Comparison of ENCODE assay signal across 2 cellular contexts in the genomic region with DNA sequence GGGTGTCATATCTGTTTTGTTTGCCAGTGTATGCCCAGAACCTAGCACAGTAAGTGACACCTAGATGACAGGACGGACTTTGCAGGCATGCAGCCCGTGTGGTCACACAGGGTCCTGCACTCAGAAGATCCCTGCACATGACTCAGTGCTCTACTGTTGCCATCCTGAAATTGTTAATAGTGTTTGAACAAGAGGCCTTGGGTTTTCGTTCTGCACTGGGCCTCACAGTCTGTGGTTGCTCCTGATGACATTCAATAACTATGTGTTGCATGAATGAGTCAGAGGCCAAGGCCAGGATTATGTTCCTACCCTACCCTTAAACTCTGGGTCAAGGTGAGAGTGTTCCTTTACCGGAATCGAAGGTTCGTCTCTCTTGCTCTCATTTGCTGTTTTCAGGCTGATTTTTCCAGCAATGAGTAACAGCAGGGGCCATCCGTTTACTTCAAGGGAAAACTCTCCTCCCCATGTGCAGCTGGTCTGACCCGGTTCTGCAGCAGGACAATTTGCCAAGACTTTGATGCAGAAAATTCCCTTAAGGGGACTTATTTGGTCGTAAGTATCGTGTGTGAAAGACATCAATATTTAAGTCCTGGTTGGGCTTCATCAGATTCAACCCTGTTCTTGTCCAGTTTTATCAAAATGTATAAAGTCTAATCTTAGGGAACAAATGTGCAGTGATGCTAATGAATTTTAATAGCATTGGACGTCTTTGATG.
TF ChIP-seq lines count a peak whose summit lies in the region.

No MANE protein-coding gene starts in this region.

TF ChIP-seq in IMR-90, 13 proteins besides CTCF, POLR2A, EP300 and RAD21:
- no peak for TF ChIP-seq MAFK (IDR thresholded peaks at IDR 0.05; ENCODE audit: low read depth, low read length)
- no peak for TF ChIP-seq SMC3 (IDR thresholded peaks at IDR 0.05; ENCODE audit: low read depth, low read length)
- TF ChIP-seq MXI1 (IDR thresholded peaks at IDR 0.05; ENCODE audit: borderline replicate concordance, low read depth, low read length): no peak
- no peak for TF ChIP-seq BHLHE40 (IDR thresholded peaks at IDR 0.05; ENCODE audit: low read depth, low read length)
- TF ChIP-seq MAZ (IDR thresholded peaks at IDR 0.05; ENCODE audit: borderline replicate concordance, low read depth, low read length): no peak
- no peak for TF ChIP-seq RCOR1 (IDR thresholded peaks at IDR 0.05; ENCODE audit: insufficient replicate concordance, low read length)
- TF ChIP-seq CEBPB (IDR thresholded peaks at IDR 0.05; ENCODE audit: low read depth, low read length): no peak
- TF ChIP-seq NFE2L2 (IDR thresholded peaks at IDR 0.05; ENCODE audit: low read depth, low read length): no peak
- TF ChIP-seq, protein P1, sequence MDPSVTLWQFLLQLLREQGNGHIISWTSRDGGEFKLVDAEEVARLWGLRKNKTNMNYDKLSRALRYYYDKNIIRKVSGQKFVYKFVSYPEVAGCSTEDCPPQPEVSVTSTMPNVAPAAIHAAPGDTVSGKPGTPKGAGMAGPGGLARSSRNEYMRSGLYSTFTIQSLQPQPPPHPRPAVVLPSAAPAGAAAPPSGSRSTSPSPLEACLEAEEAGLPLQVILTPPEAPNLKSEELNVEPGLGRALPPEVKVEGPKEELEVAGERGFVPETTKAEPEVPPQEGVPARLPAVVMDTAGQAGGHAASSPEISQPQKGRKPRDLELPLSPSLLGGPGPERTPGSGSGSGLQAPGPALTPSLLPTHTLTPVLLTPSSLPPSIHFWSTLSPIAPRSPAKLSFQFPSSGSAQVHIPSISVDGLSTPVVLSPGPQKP (IDR thresholded peaks at IDR 0.05; ENCODE audit: borderline replicate concordance, low read depth, low read length): no peak
- no peak for TF ChIP-seq CHD1 (IDR thresholded peaks at IDR 0.05; ENCODE audit: low read depth, low read length)
- TF ChIP-seq, protein P2, sequence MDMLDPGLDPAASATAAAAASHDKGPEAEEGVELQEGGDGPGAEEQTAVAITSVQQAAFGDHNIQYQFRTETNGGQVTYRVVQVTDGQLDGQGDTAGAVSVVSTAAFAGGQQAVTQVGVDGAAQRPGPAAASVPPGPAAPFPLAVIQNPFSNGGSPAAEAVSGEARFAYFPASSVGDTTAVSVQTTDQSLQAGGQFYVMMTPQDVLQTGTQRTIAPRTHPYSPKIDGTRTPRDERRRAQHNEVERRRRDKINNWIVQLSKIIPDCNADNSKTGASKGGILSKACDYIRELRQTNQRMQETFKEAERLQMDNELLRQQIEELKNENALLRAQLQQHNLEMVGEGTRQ (IDR thresholded peaks at IDR 0.05; ENCODE audit: low read depth, low read length): no peak
- no peak for TF ChIP-seq RFX5 (IDR thresholded peaks at IDR 0.05; ENCODE audit: low read depth, low read length)
- no peak for TF ChIP-seq FOS (IDR thresholded peaks at IDR 0.05; ENCODE audit: low read depth, low read length)

TF ChIP-seq in K562, 482 proteins besides CTCF, POLR2A, EP300 and RAD21:
- TF ChIP-seq SMARCB1 (IDR thresholded peaks at IDR 0.05; ENCODE audit: insufficient read length, low read depth) (no peak), EWSR1 (IDR thresholded peaks at IDR 0.05; ENCODE audit: borderline replicate concordance, low read depth, partially characterized antibody) (peak; percentile 64), KLF1 (tag; IDR thresholded peaks at IDR 0.05) (no peak), ZBTB1 (CRISPR knock-in tag; IDR thresholded peaks at IDR 0.05; ENCODE audit: borderline replicate concordance, low read depth) (no peak), NELFE (IDR thresholded peaks at IDR 0.05; ENCODE audit: insufficient read depth, insufficient read length) (no peak)
- TF ChIP-seq, protein P3, sequence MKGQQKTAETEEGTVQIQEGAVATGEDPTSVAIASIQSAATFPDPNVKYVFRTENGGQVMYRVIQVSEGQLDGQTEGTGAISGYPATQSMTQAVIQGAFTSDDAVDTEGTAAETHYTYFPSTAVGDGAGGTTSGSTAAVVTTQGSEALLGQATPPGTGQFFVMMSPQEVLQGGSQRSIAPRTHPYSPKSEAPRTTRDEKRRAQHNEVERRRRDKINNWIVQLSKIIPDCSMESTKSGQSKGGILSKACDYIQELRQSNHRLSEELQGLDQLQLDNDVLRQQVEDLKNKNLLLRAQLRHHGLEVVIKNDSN (CRISPR knock-in tag; IDR thresholded peaks at IDR 0.05): 0 out of 2 replicates have a peak, but pooled peaks have one; percentile 9
- TF ChIP-seq, protein P4, sequence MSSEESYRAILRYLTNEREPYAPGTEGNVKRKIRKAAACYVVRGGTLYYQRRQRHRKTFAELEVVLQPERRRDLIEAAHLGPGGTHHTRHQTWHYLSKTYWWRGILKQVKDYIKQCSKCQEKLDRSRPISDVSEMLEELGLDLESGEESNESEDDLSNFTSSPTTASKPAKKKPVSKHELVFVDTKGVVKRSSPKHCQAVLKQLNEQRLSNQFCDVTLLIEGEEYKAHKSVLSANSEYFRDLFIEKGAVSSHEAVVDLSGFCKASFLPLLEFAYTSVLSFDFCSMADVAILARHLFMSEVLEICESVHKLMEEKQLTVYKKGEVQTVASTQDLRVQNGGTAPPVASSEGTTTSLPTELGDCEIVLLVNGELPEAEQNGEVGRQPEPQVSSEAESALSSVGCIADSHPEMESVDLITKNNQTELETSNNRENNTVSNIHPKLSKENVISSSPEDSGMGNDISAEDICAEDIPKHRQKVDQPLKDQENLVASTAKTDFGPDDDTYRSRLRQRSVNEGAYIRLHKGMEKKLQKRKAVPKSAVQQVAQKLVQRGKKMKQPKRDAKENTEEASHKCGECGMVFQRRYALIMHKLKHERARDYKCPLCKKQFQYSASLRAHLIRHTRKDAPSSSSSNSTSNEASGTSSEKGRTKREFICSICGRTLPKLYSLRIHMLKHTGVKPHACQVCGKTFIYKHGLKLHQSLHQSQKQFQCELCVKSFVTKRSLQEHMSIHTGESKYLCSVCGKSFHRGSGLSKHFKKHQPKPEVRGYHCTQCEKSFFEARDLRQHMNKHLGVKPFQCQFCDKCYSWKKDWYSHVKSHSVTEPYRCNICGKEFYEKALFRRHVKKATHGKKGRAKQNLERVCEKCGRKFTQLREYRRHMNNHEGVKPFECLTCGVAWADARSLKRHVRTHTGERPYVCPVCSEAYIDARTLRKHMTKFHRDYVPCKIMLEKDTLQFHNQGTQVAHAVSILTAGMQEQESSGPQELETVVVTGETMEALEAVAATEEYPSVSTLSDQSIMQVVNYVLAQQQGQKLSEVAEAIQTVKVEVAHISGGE (CRISPR knock-in tag; IDR thresholded peaks at IDR 0.05): peak in 1 of 3 experiments; percentile 91; a peak in 2 of 6 replicates
- TF ChIP-seq, protein P5, sequence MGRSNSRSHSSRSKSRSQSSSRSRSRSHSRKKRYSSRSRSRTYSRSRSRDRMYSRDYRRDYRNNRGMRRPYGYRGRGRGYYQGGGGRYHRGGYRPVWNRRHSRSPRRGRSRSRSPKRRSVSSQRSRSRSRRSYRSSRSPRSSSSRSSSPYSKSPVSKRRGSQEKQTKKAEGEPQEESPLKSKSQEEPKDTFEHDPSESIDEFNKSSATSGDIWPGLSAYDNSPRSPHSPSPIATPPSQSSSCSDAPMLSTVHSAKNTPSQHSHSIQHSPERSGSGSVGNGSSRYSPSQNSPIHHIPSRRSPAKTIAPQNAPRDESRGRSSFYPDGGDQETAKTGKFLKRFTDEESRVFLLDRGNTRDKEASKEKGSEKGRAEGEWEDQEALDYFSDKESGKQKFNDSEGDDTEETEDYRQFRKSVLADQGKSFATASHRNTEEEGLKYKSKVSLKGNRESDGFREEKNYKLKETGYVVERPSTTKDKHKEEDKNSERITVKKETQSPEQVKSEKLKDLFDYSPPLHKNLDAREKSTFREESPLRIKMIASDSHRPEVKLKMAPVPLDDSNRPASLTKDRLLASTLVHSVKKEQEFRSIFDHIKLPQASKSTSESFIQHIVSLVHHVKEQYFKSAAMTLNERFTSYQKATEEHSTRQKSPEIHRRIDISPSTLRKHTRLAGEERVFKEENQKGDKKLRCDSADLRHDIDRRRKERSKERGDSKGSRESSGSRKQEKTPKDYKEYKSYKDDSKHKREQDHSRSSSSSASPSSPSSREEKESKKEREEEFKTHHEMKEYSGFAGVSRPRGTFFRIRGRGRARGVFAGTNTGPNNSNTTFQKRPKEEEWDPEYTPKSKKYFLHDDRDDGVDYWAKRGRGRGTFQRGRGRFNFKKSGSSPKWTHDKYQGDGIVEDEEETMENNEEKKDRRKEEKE (IDR thresholded peaks at IDR 0.05; ENCODE audit: borderline replicate concordance in 1 of 2, control insufficient read depth in 1 of 2, low read depth in 2 of 2, low read length in 1 of 2): peak in 1 of 2 experiments; percentile 44; a peak in 1 of 4 replicates
- TF ChIP-seq, protein P6, sequence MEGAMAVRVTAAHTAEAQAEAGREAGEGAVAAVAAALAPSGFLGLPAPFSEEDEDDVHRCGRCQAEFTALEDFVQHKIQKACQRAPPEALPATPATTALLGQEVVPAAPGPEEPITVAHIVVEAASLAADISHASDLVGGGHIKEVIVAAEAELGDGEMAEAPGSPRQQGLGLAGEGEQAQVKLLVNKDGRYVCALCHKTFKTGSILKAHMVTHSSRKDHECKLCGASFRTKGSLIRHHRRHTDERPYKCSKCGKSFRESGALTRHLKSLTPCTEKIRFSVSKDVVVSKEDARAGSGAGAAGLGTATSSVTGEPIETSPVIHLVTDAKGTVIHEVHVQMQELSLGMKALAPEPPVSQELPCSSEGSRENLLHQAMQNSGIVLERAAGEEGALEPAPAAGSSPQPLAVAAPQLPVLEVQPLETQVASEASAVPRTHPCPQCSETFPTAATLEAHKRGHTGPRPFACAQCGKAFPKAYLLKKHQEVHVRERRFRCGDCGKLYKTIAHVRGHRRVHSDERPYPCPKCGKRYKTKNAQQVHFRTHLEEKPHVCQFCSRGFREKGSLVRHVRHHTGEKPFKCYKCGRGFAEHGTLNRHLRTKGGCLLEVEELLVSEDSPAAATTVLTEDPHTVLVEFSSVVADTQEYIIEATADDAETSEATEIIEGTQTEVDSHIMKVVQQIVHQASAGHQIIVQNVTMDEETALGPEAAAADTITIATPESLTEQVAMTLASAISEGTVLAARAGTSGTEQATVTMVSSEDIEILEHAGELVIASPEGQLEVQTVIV (CRISPR knock-in tag; IDR thresholded peaks at IDR 0.05; ENCODE audit: borderline replicate concordance): no peak
